In genomic region chr17:67244621-67245072, GRCh38 we compare ENCODE assay signal across 8 cellular contexts. TPM values are rescaled to one million over a fixed set of nuclear protein-coding genes. Genes with fewer than 3 reads are reported as not detected.
DNase-seq lines count a peak whose midpoint lies in the region; ATAC-seq lines count a peak whose summit lies in the region.

No MANE protein-coding gene starts in this region.

- H3K4me3 ChIP-seq in SK-N-MC, result peak overlapping the region; percentile 97
- peak overlapping the region; percentile 76 for H3K4me3 ChIP-seq in endocrine pancreas (ENCODE audit: control insufficient read depth, insufficient read depth, low read length)

- peaks cover 25% of the 10 kb centered on the region for H3K36me3 ChIP-seq in SK-N-MC (ENCODE audit: insufficient read depth, low read length)
- H3K36me3 ChIP-seq in endocrine pancreas (ENCODE audit: control insufficient read depth, insufficient read depth, low read length), result no peaks in the 10 kb centered on the region

- ATAC-seq in GM18511 (IDR thresholded peaks at IDR 0.05; ENCODE audit: unreplicated experiment) (peak; percentile 28), HG02678 (IDR thresholded peaks at IDR 0.05; ENCODE audit: unreplicated experiment) (peak; percentile 36)
- peak; percentile 49 to 53 for ATAC-seq in naive thymus-derived CD8-positive, alpha-beta T cell

- H3K9me3 ChIP-seq in SK-N-MC (ENCODE audit: low read depth, low read length), result no peaks in the 10 kb centered on the region
- no peaks in the 10 kb centered on the region for H3K9me3 ChIP-seq in endocrine pancreas (ENCODE audit: control insufficient read depth, low read length)

- no peaks in the 10 kb centered on the region for H3K27me3 ChIP-seq in endocrine pancreas (ENCODE audit: control insufficient read depth, insufficient read depth, low read length)

- peaks cover 27% of the 10 kb centered on the region for H3K4me1 ChIP-seq in endocrine pancreas (ENCODE audit: control insufficient read depth, insufficient read depth, low read length)

- H3K4me3 Mint-ChIP-seq in naive thymus-derived CD8-positive, alpha-beta T cell, result peak overlapping the region; percentile 88 to 93 (median 88)

- H3K9ac ChIP-seq in SK-N-MC (ENCODE audit: insufficient read length) (peak overlapping the region; percentile 90), endocrine pancreas (ENCODE audit: control insufficient read depth, insufficient read depth, low read length) (peak overlapping the region; percentile 44)

- peaks cover 19 to 63% (median 48%) of the 10 kb centered on the region in 4 donors for H3K4me1 Mint-ChIP-seq in naive thymus-derived CD8-positive, alpha-beta T cell

- no peaks in the 10 kb centered on the region for H3K9me3 Mint-ChIP-seq in naive thymus-derived CD8-positive, alpha-beta T cell

- no peaks in the 10 kb centered on the region for H3K27me3 Mint-ChIP-seq in naive thymus-derived CD8-positive, alpha-beta T cell

- H3K27ac Mint-ChIP-seq in naive thymus-derived CD8-positive, alpha-beta T cell, result peak overlapping the region in 6 of 10 donors; percentile 81 to 95 (median 91)

- peak overlapping the region; percentile 59; the same call in 1 of the 2 replicates for H3K27ac ChIP-seq in SK-N-MC

- POLR2A ChIA-PET in naive thymus-derived CD8-positive, alpha-beta T cell (lab: Charles Lee), result no interaction called here

- peaks cover 0 to 22% (median 0%) of the 10 kb centered on the region in 3 donors for H3K36me3 Mint-ChIP-seq in naive thymus-derived CD8-positive, alpha-beta T cell

- DNase-seq in SK-N-MC (ENCODE audit: low read depth, low spot score), result no peak
- peak in 2 of 10 donors; percentile 1 to 13 for DNase-seq in naive thymus-derived CD8-positive, alpha-beta T cell
- DNase-seq in GF-D8 (lab: John Stamatoyannopoulos, UW), result no peak
- DNase-seq in NCI-H2029 (lab: John Stamatoyannopoulos, UW), result no peak
- DNase-seq in NCI-H187 (lab: John Stamatoyannopoulos, UW), result no peak

RNA-seq across cellular contexts. Expression of gene HELZ, which starts 0.3 kb away (rescaled TPM):
- total RNA-seq in naive thymus-derived CD8-positive, alpha-beta T cell, result 10 to 100 TPM; 69.0 to 75.1 TPM
- 10 to 100 TPM; 43.0 to 48.6 (median 45.8) TPM for polyA plus RNA-seq in naive thymus-derived CD8-positive, alpha-beta T cell
